21 cellular contexts compared by ENCODE assay signal in genomic region chr17:80732268-80732667, GRCh38.
A peak's percentile ranks its signal among the peaks of the same experiment; 100 is the strongest.
DNase-seq lines count a peak whose midpoint lies in the region; ATAC-seq and TF ChIP-seq lines count a peak whose summit lies in the region.
"Had no signal": no experiment of that assay in that cellular context is flagged by ENCODE, and none has a peak within 500 bp of the region (broad histone marks: within the 10 kb centered on the region; RNA-seq: fewer than 3 reads in every experiment).

No MANE protein-coding gene starts in this region.

- no peak overlapping the region for H3K4me3 Mint-ChIP-seq in CD4-positive, alpha-beta T cell
- H3K4me3 Mint-ChIP-seq in HFFc6, result peak overlapping the region; percentile 64
- H3K4me3 Mint-ChIP-seq in naive thymus-derived CD4-positive, alpha-beta T cell, result peak overlapping the region in 2 of 10 donors; percentile 25
- H3K4me3 Mint-ChIP-seq: dendritic cell treated with granulocyte-macrophage colony-stimulating factor and Interleukin-4, amounts not matched to agents 40 ng/mL and 50 ng/mL, for 4 days; naive B cell had no signal

- no peaks in the 10 kb centered on the region for H3K9me3 Mint-ChIP-seq in CD4-positive, alpha-beta T cell
- H3K9me3 Mint-ChIP-seq in HFFc6, result no peaks in the 10 kb centered on the region
- no peaks in the 10 kb centered on the region for H3K9me3 Mint-ChIP-seq in naive thymus-derived CD4-positive, alpha-beta T cell
- H3K9me3 Mint-ChIP-seq: dendritic cell treated with granulocyte-macrophage colony-stimulating factor and Interleukin-4, amounts not matched to agents 40 ng/mL and 50 ng/mL, for 4 days; naive B cell had no signal

- H3K27me3 Mint-ChIP-seq in CD4-positive, alpha-beta T cell, result no peaks in the 10 kb centered on the region
- no peaks in the 10 kb centered on the region for H3K27me3 Mint-ChIP-seq in HFFc6 (ENCODE audit: insufficient read depth)
- H3K27me3 Mint-ChIP-seq in naive thymus-derived CD4-positive, alpha-beta T cell, result no peaks in the 10 kb centered on the region
- H3K27me3 Mint-ChIP-seq: dendritic cell treated with granulocyte-macrophage colony-stimulating factor and Interleukin-4, amounts not matched to agents 40 ng/mL and 50 ng/mL, for 4 days; naive B cell had no signal

- no peaks in the 10 kb centered on the region for H3K9me3 ChIP-seq in CD4-positive, alpha-beta T cell (ENCODE audit: control insufficient read depth, low read length)
- no peaks in the 10 kb centered on the region for H3K9me3 ChIP-seq in naive thymus-derived CD4-positive, alpha-beta T cell (ENCODE audit: control insufficient read depth in 2 of 3, low read length in 3 of 3)
- H3K9me3 ChIP-seq: esophagus muscularis mucosa, right atrium auricular region, tibial artery had no signal

- H3K4me1 ChIP-seq in naive thymus-derived CD4-positive, alpha-beta T cell (ENCODE audit: control insufficient read depth in 2 of 2, insufficient read depth in 2 of 2, low read length in 2 of 2), result peaks cover 7 to 15% of the 10 kb centered on the region in 2 donors
- H3K4me1 ChIP-seq: esophagus muscularis mucosa, right atrium auricular region, tibial artery had no signal

- peak overlapping the region; percentile 54 for H3K27ac Mint-ChIP-seq in CD4-positive, alpha-beta T cell
- H3K27ac Mint-ChIP-seq in HFFc6, result peak overlapping the region; percentile 87
- peak overlapping the region in 6 of 9 donors; percentile 15 to 96 (median 66) for H3K27ac Mint-ChIP-seq in naive thymus-derived CD4-positive, alpha-beta T cell
- H3K27ac Mint-ChIP-seq: dendritic cell treated with granulocyte-macrophage colony-stimulating factor and Interleukin-4, amounts not matched to agents 40 ng/mL and 50 ng/mL, for 4 days had no signal

- peaks cover 24% of the 10 kb centered on the region for H3K36me3 Mint-ChIP-seq in CD4-positive, alpha-beta T cell (ENCODE audit: low read depth)
- H3K36me3 Mint-ChIP-seq in HFFc6 (ENCODE audit: low read depth), result peaks cover 17% of the 10 kb centered on the region
- peaks cover 3 to 46% (median 20%) of the 10 kb centered on the region in 5 donors for H3K36me3 Mint-ChIP-seq in naive thymus-derived CD4-positive, alpha-beta T cell

- no peak for DNase-seq in CD4-positive, alpha-beta T cell
- DNase-seq in HFFc6, result peak; percentile 78
- peak; percentile 67 for DNase-seq in brain microvascular endothelial cell
- DNase-seq in naive thymus-derived CD4-positive, alpha-beta T cell, result no peak
- DNase-seq in activated CD4-positive, alpha-beta T cell treated with anti-CD3 and anti-CD28 coated beads for 4 hours, result no peak
- no peak for DNase-seq in activated gamma-delta T cell (lab: John Stamatoyannopoulos, UW)
- no peak for DNase-seq in SK-N-DZ (ENCODE audit: low spot score)
- DNase-seq: activated CD4-positive, CD25-positive, alpha-beta regulatory T cell; activated T-cell treated with anti-CD3 and anti-CD28 coated beads for 4 hours; Calu3; HCEC 1CT; left ventricle myocardium superior; naive B cell; NCI-H1436 treated with DMSO at 0.1 percent for 48 hours; PC-3; stimulated activated CD8-positive, alpha-beta memory T cell treated with anti-CD3 and anti-CD28 coated beads, Interleukin-4, amount 100 ng/mL, for 48 hours; tibial artery had no signal

- intact Hi-C loops in CD4-positive, alpha-beta T cell (cut with DNase I, micrococcal nuclease), result loop anchor here in 1 of 2 experiments (10.0 kb wide), 1 partner anchor 53 kb away; no protein-coding TSS in a partner anchor
- intact Hi-C loops in naive thymus-derived CD4-positive, alpha-beta T cell (cut with micrococcal nuclease), result loop anchor here (5.0 to 10.0 kb wide), 4 partner anchors 55 to 163 kb away; no protein-coding TSS in a partner anchor

- no peak overlapping the region for H3K4me3 ChIP-seq in brain microvascular endothelial cell (ENCODE audit: low read depth, low read length)
- no peak overlapping the region for H3K4me3 ChIP-seq in naive thymus-derived CD4-positive, alpha-beta T cell (ENCODE audit: low read length)
- H3K4me3 ChIP-seq: esophagus muscularis mucosa, right atrium auricular region, tibial artery had no signal

- peaks cover 58% of the 10 kb centered on the region for H3K4me1 Mint-ChIP-seq in CD4-positive, alpha-beta T cell (ENCODE audit: low read depth)
- H3K4me1 Mint-ChIP-seq in HFFc6 (ENCODE audit: low read depth), result peaks cover 32% of the 10 kb centered on the region
- peaks cover 11 to 88% (median 73%) of the 10 kb centered on the region in 7 donors for H3K4me1 Mint-ChIP-seq in naive thymus-derived CD4-positive, alpha-beta T cell

- H3K36me3 ChIP-seq in brain microvascular endothelial cell (replicated peaks), result no peaks in the 10 kb centered on the region
- H3K36me3 ChIP-seq in naive thymus-derived CD4-positive, alpha-beta T cell (ENCODE audit: control insufficient read depth in 2 of 3, insufficient read depth in 3 of 3, low read length in 3 of 3), result no peaks in the 10 kb centered on the region

- TF ChIP-seq CTCF in CD4-positive, alpha-beta T cell (IDR thresholded peaks at IDR 0.05), result no peak
- TF ChIP-seq CTCF in HFFc6 (IDR thresholded peaks at IDR 0.05), result no peak
- TF ChIP-seq CTCF in brain microvascular endothelial cell (IDR thresholded peaks at IDR 0.05; ENCODE audit: low read depth, low read length, missing control alignments), result no peak

- CTCF ChIA-PET in CD4-positive, alpha-beta T cell (lab: Charles Lee), result interaction anchor here (0.8 to 2.0 kb wide), 3 partner anchors 10 to 158 kb away, joined by 3 to 5 read pairs (median 4); no protein-coding TSS in a partner anchor
- CTCF ChIA-PET in naive thymus-derived CD4-positive, alpha-beta T cell (lab: Charles Lee), result interaction anchor here (0.6 kb wide), 1 partner anchor 56 kb away, joined by 3 read pairs; no protein-coding TSS in a partner anchor

- POLR2A ChIA-PET in CD4-positive, alpha-beta T cell (lab: Charles Lee), result interaction anchor here (0.8 kb wide), 1 partner anchor 31 kb away, joined by 3 read pairs; no protein-coding TSS in a partner anchor
- POLR2A ChIA-PET in naive thymus-derived CD4-positive, alpha-beta T cell (lab: Charles Lee), result interaction anchor here (1.0 to 2.5 kb wide), 3 partner anchors 42 to 69 kb away, joined by 3 to 8 read pairs (median 7); no protein-coding TSS in a partner anchor

- H3K27ac ChIP-seq in CD4-positive, alpha-beta T cell (ENCODE audit: low read depth, low read length), result no peak overlapping the region
- H3K27ac ChIP-seq in brain microvascular endothelial cell, result peak overlapping the region; percentile 52
- no peak overlapping the region for H3K27ac ChIP-seq in naive thymus-derived CD4-positive, alpha-beta T cell (ENCODE audit: low read depth, low read length)
- H3K27ac ChIP-seq: esophagus muscularis mucosa, right atrium auricular region, tibial artery had no signal

- ATAC-seq in CD4-positive, alpha-beta T cell (ENCODE audit: poor library complexity), result no peak
- ATAC-seq in naive thymus-derived CD4-positive, alpha-beta T cell, result no peak
- no peak for ATAC-seq in GM21526 (IDR thresholded peaks at IDR 0.05; ENCODE audit: low FRiP score, unreplicated experiment)
- ATAC-seq: left ventricle myocardium superior, PC-3 had no signal

- in situ Hi-C loops in brain microvascular endothelial cell (cut with HindIII; ENCODE audit: low pct_ligation_motif_present, low sequenced_read_pairs), result no loop called here

- no peaks in the 10 kb centered on the region for H3K27me3 ChIP-seq in CD4-positive, alpha-beta T cell (ENCODE audit: control insufficient read depth, insufficient read depth, low read length)
- no peaks in the 10 kb centered on the region for H3K27me3 ChIP-seq in brain microvascular endothelial cell (replicated peaks)
- no peaks in the 10 kb centered on the region for H3K27me3 ChIP-seq in naive thymus-derived CD4-positive, alpha-beta T cell (ENCODE audit: control insufficient read depth in 2 of 2, insufficient read depth in 2 of 2, low read length in 2 of 2)
- H3K27me3 ChIP-seq: esophagus muscularis mucosa, right atrium auricular region, tibial artery had no signal

Comparison
In these comparisons a context has a peak if more than half of its experiments do, and no peak if none do; other contexts are left out.
1. DNase-seq: peak in HFFc6 (single experiment) and brain microvascular endothelial cell (single experiment); none in CD4-positive, alpha-beta T cell (0 of 10), naive thymus-derived CD4-positive, alpha-beta T cell (0 of 9), activated CD4-positive, alpha-beta T cell treated with anti-CD3 and anti-CD28 coated beads for 4 hours (0 of 2), activated gamma-delta T cell (single experiment) and SK-N-DZ (single experiment).
2. Peak in every context shown above with its lines, with median percentiles within 50 percentile points of each other: H3K27ac Mint-ChIP-seq.